Comparison of ENCODE assay signal across 1 cellular context in the genomic region with DNA sequence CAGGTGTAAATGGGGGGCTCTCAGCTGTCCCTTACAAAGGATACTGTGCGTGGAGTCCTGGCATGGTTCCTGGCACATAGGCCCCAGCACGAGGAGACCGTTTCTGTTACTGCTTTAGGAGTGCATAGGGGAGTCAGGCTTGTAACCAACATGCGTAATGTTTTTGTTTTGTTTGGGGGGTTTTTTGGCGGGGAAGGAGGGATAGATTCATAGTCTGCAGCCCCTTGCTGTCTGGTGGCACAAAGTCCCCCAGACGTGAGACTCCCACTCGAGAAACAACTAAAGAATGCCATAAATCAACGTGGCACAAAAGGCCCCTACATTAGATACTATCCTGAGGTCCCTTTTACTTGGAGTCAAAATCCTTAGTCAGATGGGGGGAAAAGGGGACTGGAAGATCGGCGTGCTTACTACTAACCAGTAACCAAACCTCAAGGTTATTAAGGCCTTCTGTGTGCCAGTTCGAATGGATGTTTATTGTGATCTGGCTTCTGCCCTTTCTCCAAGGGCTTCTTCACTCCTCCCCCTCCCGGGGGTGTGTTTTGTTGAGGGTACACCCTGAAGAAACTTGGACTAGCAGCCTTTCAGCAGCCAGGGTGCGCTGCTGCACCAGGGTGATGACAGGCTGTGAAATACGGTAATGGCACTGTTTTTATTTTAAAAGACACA.
TF ChIP-seq lines count a peak whose summit lies in the region.

No MANE protein-coding gene starts in this region.

TF ChIP-seq in liver, 16 proteins besides CTCF, POLR2A, EP300 and RAD21 (continued from another document):
- TF ChIP-seq, protein P1, sequence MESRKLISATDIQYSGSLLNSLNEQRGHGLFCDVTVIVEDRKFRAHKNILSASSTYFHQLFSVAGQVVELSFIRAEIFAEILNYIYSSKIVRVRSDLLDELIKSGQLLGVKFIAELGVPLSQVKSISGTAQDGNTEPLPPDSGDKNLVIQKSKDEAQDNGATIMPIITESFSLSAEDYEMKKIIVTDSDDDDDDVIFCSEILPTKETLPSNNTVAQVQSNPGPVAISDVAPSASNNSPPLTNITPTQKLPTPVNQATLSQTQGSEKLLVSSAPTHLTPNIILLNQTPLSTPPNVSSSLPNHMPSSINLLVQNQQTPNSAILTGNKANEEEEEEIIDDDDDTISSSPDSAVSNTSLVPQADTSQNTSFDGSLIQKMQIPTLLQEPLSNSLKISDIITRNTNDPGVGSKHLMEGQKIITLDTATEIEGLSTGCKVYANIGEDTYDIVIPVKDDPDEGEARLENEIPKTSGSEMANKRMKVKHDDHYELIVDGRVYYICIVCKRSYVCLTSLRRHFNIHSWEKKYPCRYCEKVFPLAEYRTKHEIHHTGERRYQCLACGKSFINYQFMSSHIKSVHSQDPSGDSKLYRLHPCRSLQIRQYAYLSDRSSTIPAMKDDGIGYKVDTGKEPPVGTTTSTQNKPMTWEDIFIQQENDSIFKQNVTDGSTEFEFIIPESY (IDR thresholded peaks at IDR 0.05) = no peak
- TF ChIP-seq FOXA1 (IDR thresholded peaks at IDR 0.05) (no peak), HNF4G (IDR thresholded peaks at IDR 0.05) (no peak), NR2F2 (IDR thresholded peaks at IDR 0.05) (no peak), RXRA (IDR thresholded peaks at IDR 0.05) (peak; percentile 8 to 13), EGR1 (IDR thresholded peaks at IDR 0.05; ENCODE audit: low read depth in 2 of 2) (no peak), JUND (IDR thresholded peaks at IDR 0.05) (no peak), YY1 (IDR thresholded peaks at IDR 0.05) (peak; percentile 37)
- TF ChIP-seq, protein P2, sequence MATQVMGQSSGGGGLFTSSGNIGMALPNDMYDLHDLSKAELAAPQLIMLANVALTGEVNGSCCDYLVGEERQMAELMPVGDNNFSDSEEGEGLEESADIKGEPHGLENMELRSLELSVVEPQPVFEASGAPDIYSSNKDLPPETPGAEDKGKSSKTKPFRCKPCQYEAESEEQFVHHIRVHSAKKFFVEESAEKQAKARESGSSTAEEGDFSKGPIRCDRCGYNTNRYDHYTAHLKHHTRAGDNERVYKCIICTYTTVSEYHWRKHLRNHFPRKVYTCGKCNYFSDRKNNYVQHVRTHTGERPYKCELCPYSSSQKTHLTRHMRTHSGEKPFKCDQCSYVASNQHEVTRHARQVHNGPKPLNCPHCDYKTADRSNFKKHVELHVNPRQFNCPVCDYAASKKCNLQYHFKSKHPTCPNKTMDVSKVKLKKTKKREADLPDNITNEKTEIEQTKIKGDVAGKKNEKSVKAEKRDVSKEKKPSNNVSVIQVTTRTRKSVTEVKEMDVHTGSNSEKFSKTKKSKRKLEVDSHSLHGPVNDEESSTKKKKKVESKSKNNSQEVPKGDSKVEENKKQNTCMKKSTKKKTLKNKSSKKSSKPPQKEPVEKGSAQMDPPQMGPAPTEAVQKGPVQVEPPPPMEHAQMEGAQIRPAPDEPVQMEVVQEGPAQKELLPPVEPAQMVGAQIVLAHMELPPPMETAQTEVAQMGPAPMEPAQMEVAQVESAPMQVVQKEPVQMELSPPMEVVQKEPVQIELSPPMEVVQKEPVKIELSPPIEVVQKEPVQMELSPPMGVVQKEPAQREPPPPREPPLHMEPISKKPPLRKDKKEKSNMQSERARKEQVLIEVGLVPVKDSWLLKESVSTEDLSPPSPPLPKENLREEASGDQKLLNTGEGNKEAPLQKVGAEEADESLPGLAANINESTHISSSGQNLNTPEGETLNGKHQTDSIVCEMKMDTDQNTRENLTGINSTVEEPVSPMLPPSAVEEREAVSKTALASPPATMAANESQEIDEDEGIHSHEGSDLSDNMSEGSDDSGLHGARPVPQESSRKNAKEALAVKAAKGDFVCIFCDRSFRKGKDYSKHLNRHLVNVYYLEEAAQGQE (IDR thresholded peaks at IDR 0.05) = no peak
- TF ChIP-seq, protein P3, sequence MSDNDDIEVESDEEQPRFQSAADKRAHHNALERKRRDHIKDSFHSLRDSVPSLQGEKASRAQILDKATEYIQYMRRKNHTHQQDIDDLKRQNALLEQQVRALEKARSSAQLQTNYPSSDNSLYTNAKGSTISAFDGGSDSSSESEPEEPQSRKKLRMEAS (IDR thresholded peaks at IDR 0.05) = no peak
TF ChIP-seq in liver: peak in this region for 4.
